1 cellular context compared by ENCODE assay signal in the genomic region with DNA sequence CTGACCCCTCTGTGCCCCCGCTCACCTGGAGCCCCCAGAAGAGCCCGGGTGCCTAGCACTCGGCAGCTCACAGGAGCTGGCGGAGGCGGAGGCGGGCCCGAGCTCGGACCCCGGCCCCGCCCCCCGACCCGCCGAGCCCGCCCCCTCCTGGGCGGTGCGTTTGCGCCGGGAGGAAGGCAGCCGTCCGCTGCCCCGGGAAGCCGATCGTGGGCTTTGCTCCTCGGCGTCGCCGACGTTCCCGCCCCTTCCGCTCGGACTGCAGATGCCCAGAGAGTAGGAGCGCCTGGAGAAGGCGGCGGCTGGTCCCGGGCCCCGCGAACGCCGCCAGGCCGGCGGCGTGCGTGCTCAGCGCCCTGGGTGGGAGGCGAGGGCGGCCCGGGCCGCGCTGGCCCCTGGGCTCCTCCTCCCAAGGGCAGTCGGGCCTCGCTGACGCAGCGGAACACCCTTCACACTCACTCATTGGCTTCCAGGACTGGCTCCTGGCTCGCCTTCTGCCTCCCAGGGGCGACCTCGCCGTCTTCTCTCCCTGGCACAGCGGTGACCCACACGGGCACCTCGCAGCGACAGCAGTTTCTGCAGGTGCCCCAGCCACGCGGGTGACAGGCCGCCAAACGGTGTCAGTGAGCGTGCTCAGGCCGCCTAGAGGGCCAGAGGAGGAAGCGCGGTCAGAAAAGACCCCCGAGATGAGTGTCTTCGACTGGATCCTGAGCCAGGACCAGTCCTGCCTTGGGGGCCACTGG.
TF ChIP-seq lines count a peak whose summit lies in the region.

Gene PLSCR3, minus strand, starts transcription at position 74 of the 740 bp plus-strand sequence. CDS start 415 bp downstream, outside the sequence.

TF ChIP-seq in WTC11, 78 proteins besides CTCF, POLR2A, EP300 and RAD21 (continued from another document):
- no peak for TF ChIP-seq ERG (CRISPR knock-in tag; IDR thresholded peaks at IDR 0.05)
- TF ChIP-seq ZBTB43 (CRISPR knock-in tag; IDR thresholded peaks at IDR 0.05), result no peak
- no peak for TF ChIP-seq ATF1 (CRISPR knock-in tag; IDR thresholded peaks at IDR 0.05)
- TF ChIP-seq AFF4 (CRISPR knock-in tag; IDR thresholded peaks at IDR 0.05; ENCODE audit: borderline replicate concordance), result no peak
- TF ChIP-seq ZNF317 (CRISPR knock-in tag; IDR thresholded peaks at IDR 0.05; ENCODE audit: borderline replicate concordance, low read depth), result 0 out of 2 replicates have a peak, but pooled peaks have one; percentile 48
- TF ChIP-seq RORB (CRISPR knock-in tag; IDR thresholded peaks at IDR 0.05), result no peak
